ENCODE assay signal across 28 cellular contexts in the genomic region with DNA sequence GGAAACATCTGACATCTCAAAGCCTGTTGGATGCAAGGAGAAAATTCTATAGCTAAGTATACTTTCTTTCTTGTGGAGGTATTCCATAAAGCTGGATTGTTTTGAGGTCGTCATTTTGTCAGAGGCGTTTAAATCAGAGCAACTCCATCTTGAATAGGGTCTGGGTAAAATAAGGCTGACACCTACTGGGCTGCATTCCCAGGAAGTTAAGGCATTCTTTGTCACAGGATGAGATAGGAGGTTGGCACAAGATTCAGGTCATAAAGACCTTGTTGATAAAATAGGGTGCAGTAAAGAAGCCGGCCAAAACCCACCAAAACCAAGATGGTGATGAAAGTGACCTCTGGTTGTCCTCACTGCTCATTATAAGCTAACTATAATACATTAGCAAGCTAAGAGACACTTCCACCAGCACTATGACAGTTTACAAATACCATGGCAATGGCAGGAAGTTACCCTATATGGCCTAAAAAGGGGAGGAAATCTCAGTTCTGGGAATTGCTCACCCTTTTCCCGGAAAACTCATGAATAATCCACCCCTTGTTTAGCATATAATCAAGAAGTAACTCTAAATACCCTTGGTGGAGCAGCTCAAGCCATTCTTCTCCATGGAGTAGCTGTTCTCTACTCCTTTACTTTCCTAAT. TPM values are rescaled to one million over a fixed set of nuclear protein-coding genes. Genes with fewer than 3 reads are reported as not detected.
DNase-seq lines count a peak whose midpoint lies in the region; ATAC-seq, FAIRE-seq and TF ChIP-seq lines count a peak whose summit lies in the region.
"Had no signal": no experiment of that assay in that cellular context is flagged by ENCODE, and none has a peak within 500 bp of the region (broad histone marks: within the 10 kb centered on the region; RNA-seq: fewer than 3 reads in every experiment).

No MANE protein-coding gene starts in this region.

- no peak overlapping the region for H3K4me3 ChIP-seq in K562
- H3K4me3 ChIP-seq in mesenchymal stem cell (ENCODE audit: insufficient read depth in 1 of 2, low read depth in 1 of 2, low read length in 2 of 2) = no peak overlapping the region
- no peak overlapping the region for H3K4me3 ChIP-seq in uterus
- no peak overlapping the region for H3K4me3 ChIP-seq in PC-9
- H3K4me3 ChIP-seq in SJCRH30 = no peak overlapping the region
- H3K4me3 ChIP-seq: A549; BLaER1 treated with 17β-estradiol and CSF1 and Interleukin-3, amounts not matched to agents 10 nM and 100 nM; GM23248; HAP-1; MG63 had no signal

- no peak for TF ChIP-seq EP300 in K562 (IDR thresholded peaks at IDR 0.05; ENCODE audit: low read length)

- H3K9me3 ChIP-seq in K562 (replicated peaks; ENCODE audit: control insufficient read depth, insufficient read depth, low read depth, low read length) (no peaks in the 10 kb centered on the region), mesenchymal stem cell (ENCODE audit: control insufficient read depth, low read length) (no peaks in the 10 kb centered on the region), uterus (no peaks in the 10 kb centered on the region), PC-9 (ENCODE audit: insufficient read depth, low read depth) (no peaks in the 10 kb centered on the region), SJCRH30 (replicated peaks) (no peaks in the 10 kb centered on the region; the same call in 1 of the 2 replicates)
- H3K9me3 ChIP-seq: A549; BLaER1 treated with 17β-estradiol and CSF1 and Interleukin-3, amounts not matched to agents 10 nM and 100 nM; HAP-1; MG63 had no signal

- no peak overlapping the region for H3K9ac ChIP-seq in K562 (ENCODE audit: insufficient read depth in 1 of 2, low read depth in 2 of 2, low read length in 2 of 2)
- no peak overlapping the region for H3K9ac ChIP-seq in mesenchymal stem cell (ENCODE audit: low read length)
- H3K9ac ChIP-seq: BLaER1 treated with 17β-estradiol and CSF1 and Interleukin-3, amounts not matched to agents 10 nM and 100 nM; GM23248 had no signal

- no peaks in the 10 kb centered on the region for H3K9me1 ChIP-seq in K562 (ENCODE audit: control insufficient read depth, insufficient read depth, low read length)

- H3K4me1 ChIP-seq in K562 (replicated peaks in 1 of 2; ENCODE audit: control insufficient read depth in 2 of 2, insufficient read depth in 2 of 2, low read length in 2 of 2) (no peaks in the 10 kb centered on the region), mesenchymal stem cell (ENCODE audit: control insufficient read depth, insufficient read depth, low read depth, low read length) (no peaks in the 10 kb centered on the region), uterus (no peaks in the 10 kb centered on the region), PC-9 (replicated peaks; ENCODE audit: insufficient read depth) (no peaks in the 10 kb centered on the region), SJCRH30 (no peaks in the 10 kb centered on the region)
- H3K4me1 ChIP-seq: A549 had no signal

- H4K91ac ChIP-seq in mesenchymal stem cell (ENCODE audit: low read length) = no peak overlapping the region

- H2AFZ ChIP-seq in K562 (ENCODE audit: low read depth, low read length) = no peak overlapping the region
- no peak overlapping the region for H2AFZ ChIP-seq in mesenchymal stem cell (ENCODE audit: low read depth, low read length)
- no peak overlapping the region for H2AFZ ChIP-seq in PC-9
- H2AFZ ChIP-seq: GM23248 had no signal

- H3K36me3 ChIP-seq in K562 (ENCODE audit: control insufficient read depth, insufficient read depth, low read length) (no peaks in the 10 kb centered on the region), mesenchymal stem cell (ENCODE audit: control insufficient read depth in 1 of 2, insufficient read depth in 2 of 2, low read depth in 1 of 2, low read length in 2 of 2) (no peaks in the 10 kb centered on the region), uterus (no peaks in the 10 kb centered on the region), PC-9 (ENCODE audit: low read depth) (no peaks in the 10 kb centered on the region), SJCRH30 (no peaks in the 10 kb centered on the region; the same call in 1 of the 2 replicates)
- H3K36me3 ChIP-seq: HAP-1, MG63 had no signal

- DNase-seq in H4 (ENCODE audit: low spot score) (peak; percentile 74), K562 (ENCODE audit: extremely low read depth in 1 of 4, low spot score in 3 of 4) (no peak), mesenchymal stem cell (peak; percentile 20), uterus (peak; percentile 26 to 58), PC-9 (no peak), SJCRH30 (no peak)
- DNase-seq in stimulated activated CD4-positive, alpha-beta T cell treated with anti-CD3 and anti-CD28 coated beads, Interleukin-4, amount 100 ng/mL, for 24 hours = no peak
- DNase-seq: AML-193; CD4-positive, alpha-beta T cell; GM23248; HFFc6; KBM-7; MG63; NCI-H1105 treated with DMSO at 0.1 percent for 48 hours; NCI-H1694; NCI-H2029 treated with DMSO at 0.1 percent for 48 hours; NCI-H446 treated with DMSO at 0.1 percent for 48 hours; NCI-H526; SHP77 had no signal

- no peak for TF ChIP-seq RAD21 in K562 (CRISPR knock-in tag; conservative IDR thresholded peaks at IDR 0.05 in 1 of 2, IDR thresholded peaks at IDR 0.05 in 1 of 2)

- H3K9me2 ChIP-seq in PC-9 (ENCODE audit: insufficient read depth) = no peaks in the 10 kb centered on the region

- TF ChIP-seq POLR2A in K562 (conservative IDR thresholded peaks at IDR 0.05) (no peak), uterus (IDR thresholded peaks at IDR 0.05) (no peak)

- H2AK5ac ChIP-seq in mesenchymal stem cell (ENCODE audit: low read length, severe bottlenecking) = no peak overlapping the region

- no peak overlapping the region for H4K8ac ChIP-seq in mesenchymal stem cell (ENCODE audit: low read length)

- BruUV-seq in K562 (replicated peaks; lab: Mats Ljungman, UMichigan) = no TSS peak
- no TSS peak for BruUV-seq in PC-9 (replicated peaks; lab: Mats Ljungman, UMichigan)

- no peak overlapping the region for H3K23ac ChIP-seq in mesenchymal stem cell (ENCODE audit: low read length in 2 of 2)

- POLR2A ChIA-PET in K562 (lab: Yijun Ruan, JAX) = interaction anchor here (1.1 kb wide), 1 partner anchor 80 kb away, joined by 4 read pairs; a partner anchor contains a TSS
- POLR2A ChIA-PET in PC-9 (lab: Charles Lee; ENCODE audit: unreplicated experiment) = no interaction called here

- H3K79me2 ChIP-seq in K562 (ENCODE audit: control insufficient read depth, insufficient read depth, low read length) = no peaks in the 10 kb centered on the region
- no peaks in the 10 kb centered on the region for H3K79me2 ChIP-seq in PC-9 (ENCODE audit: low read depth)

- in situ Hi-C loops in K562 (cut with MboI) = no loop called here

- H2BK5ac ChIP-seq in mesenchymal stem cell (ENCODE audit: low read depth, low read length, poor library complexity, severe bottlenecking) = no peak overlapping the region

- no peak overlapping the region for H3K4ac ChIP-seq in mesenchymal stem cell (ENCODE audit: low read depth in 1 of 2, low read length in 2 of 2)

- ATAC-seq in K562 = no peak; the same call in 2 of the 3 replicates
- ATAC-seq: A549, Panc1 had no signal

- 0% methylated on average over 4 of the region's 4 CpGs for WGBS in K562 (ENCODE audit: insufficient coverage, low coverage, missing lambda C conversion rate)
- 94% methylated on average over 4 of the region's 4 CpGs for WGBS in mesenchymal stem cell

- H3K4me2 ChIP-seq in K562 (ENCODE audit: insufficient read depth, low read length) = no peak overlapping the region
- H3K4me2 ChIP-seq in mesenchymal stem cell (ENCODE audit: low read length, poor library complexity, severe bottlenecking) = no peak overlapping the region
- H3K4me2 ChIP-seq in PC-9 = no peak overlapping the region
- H3K4me2 ChIP-seq: A549; BLaER1 treated with 17β-estradiol and CSF1 and Interleukin-3, amounts not matched to agents 10 nM and 100 nM had no signal

- FAIRE-seq in K562 (lab: Jason Lieb, UNC) = peak; percentile 19
- FAIRE-seq: A549, D721Med had no signal

- no peaks in the 10 kb centered on the region for H3K79me1 ChIP-seq in mesenchymal stem cell (replicated peaks; ENCODE audit: low read length, poor library complexity, severe bottlenecking)

- no peak overlapping the region for H2BK15ac ChIP-seq in mesenchymal stem cell (ENCODE audit: low read depth, poor library complexity, severe bottlenecking)

- no peak overlapping the region for H2BK120ac ChIP-seq in mesenchymal stem cell (ENCODE audit: low read depth, low read length)

- no peak overlapping the region for H3K14ac ChIP-seq in mesenchymal stem cell (ENCODE audit: low read length in 2 of 2)

- CTCF ChIA-PET in K562 (lab: Yijun Ruan, JAX; ENCODE audit: low intra/inter-chr PET ratio) (no interaction called here), PC-9 (lab: Charles Lee) (no interaction called here)

- H3K27me3 ChIP-seq in K562 (ENCODE audit: control insufficient read depth in 2 of 2, insufficient read depth in 2 of 2, low read length in 2 of 2) = no peaks in the 10 kb centered on the region; a peak in 1 of 5 replicates
- no peaks in the 10 kb centered on the region for H3K27me3 ChIP-seq in mesenchymal stem cell (ENCODE audit: control insufficient read depth in 1 of 2, insufficient read depth in 1 of 2, low read length in 2 of 2)
- H3K27me3 ChIP-seq in uterus = no peaks in the 10 kb centered on the region
- no peaks in the 10 kb centered on the region for H3K27me3 ChIP-seq in PC-9 (ENCODE audit: insufficient read depth, low read depth)
- H3K27me3 ChIP-seq in SJCRH30 = no peaks in the 10 kb centered on the region
- H3K27me3 ChIP-seq: BLaER1 treated with 17β-estradiol and CSF1 and Interleukin-3, amounts not matched to agents 10 nM and 100 nM; MG63 had no signal

- no peak overlapping the region for H2BK12ac ChIP-seq in mesenchymal stem cell (ENCODE audit: low read length in 2 of 2)

- TF ChIP-seq CTCF in K562 (IDR thresholded peaks at IDR 0.05 in 2 of 3, conservative IDR thresholded peaks at IDR 0.05 in 1 of 3; ENCODE audit: insufficient read depth in 2 of 3, low read depth in 1 of 3, low read length in 3 of 3) (no peak), uterus (IDR thresholded peaks at IDR 0.05) (no peak), PC-9 (conservative IDR thresholded peaks at IDR 0.05) (no peak)

- H3F3A ChIP-seq in PC-9 (ENCODE audit: insufficient read depth, low read depth) = no peaks in the 10 kb centered on the region

- intact Hi-C loops in K562 (cut with micrococcal nuclease) (no loop called here), uterus (cut with DNase I; ENCODE audit: low total_unique reads) (no loop called here), PC-9 (cut with micrococcal nuclease; ENCODE audit: unreplicated experiment) (no loop called here)

- H4K20me1 ChIP-seq in K562 (replicated peaks; ENCODE audit: control insufficient read depth, insufficient read depth, low read length) = no peaks in the 10 kb centered on the region
- no peaks in the 10 kb centered on the region for H4K20me1 ChIP-seq in PC-9 (ENCODE audit: insufficient read depth)
- H4K20me1 ChIP-seq: BLaER1 treated with 17β-estradiol and CSF1 and Interleukin-3, amounts not matched to agents 10 nM and 100 nM had no signal

- no peak overlapping the region for H3K18ac ChIP-seq in mesenchymal stem cell (ENCODE audit: low read depth in 1 of 2, low read length in 2 of 2)

- H3K27ac ChIP-seq in K562 (ENCODE audit: extremely low read depth, low read depth, low read length) (no peak overlapping the region), mesenchymal stem cell (ENCODE audit: low read length, poor library complexity, severe bottlenecking) (no peak overlapping the region), uterus (peak overlapping the region; percentile 11 to 78), PC-9 (no peak overlapping the region), SJCRH30 (no peak overlapping the region)
- H3K27ac ChIP-seq: A549; BLaER1 treated with 17β-estradiol and CSF1 and Interleukin-3, amounts not matched to agents 10 nM and 100 nM; GM23248; RWPE1 had no signal

RNA-seq across cellular contexts. Expression of a gene that starts 11.9 kb away (rescaled TPM):
- 4.5 and 7.0 TPM in 2 replicates for total RNA-seq in H4 (2014; rRNA removed; shearing (Covaris generic))
- 0.30 and 0.99 TPM in 2 replicates for total RNA-seq in K562 (2011; cell fraction: chromatin; rRNA removed; ENCODE audit: low replicate concordance)
- 0.17 and 0.26 TPM in 2 replicates for total RNA-seq in K562 (2011; cell fraction: nucleolus; rRNA removed)
- total RNA-seq in K562 (2011; cell fraction: nucleoplasm; rRNA removed) = 0.73 and 0.76 TPM in 2 replicates
- total RNA-seq in K562 (2014; rRNA removed) = 0.05 and 0.08 TPM in 2 replicates
- total RNA-seq in K562 (2014; rRNA removed; fragmentation: Illumina TruSeq; extraction: Trizol) = 0.29 and 0.35 TPM in 2 replicates
- total RNA-seq in K562 (2015; rRNA removed; fragmentation: Illumina TruSeq; extraction: Trizol) = 0.15 and 0.29 TPM in 2 replicates
- total RNA-seq in K562 (2021) = 0.18 and 0.20 TPM in 2 replicates
- polyA plus RNA-seq in K562 (2011; rRNA removed) = 0.36 and 0.57 TPM in 2 replicates
- polyA plus RNA-seq in K562 (2011; cell fraction: cytosol; rRNA removed) = 0.06 and 0.22 TPM in 2 replicates
- polyA plus RNA-seq in K562 (2011; cell fraction: nucleus; rRNA removed) = 0.26 and 0.58 TPM in 2 replicates
- polyA plus RNA-seq in K562 (2012) = 0.07 and 0.19 TPM in 2 replicates
- polyA plus RNA-seq in K562 (2014; fragmentation: Illumina TruSeq; extraction: Trizol) = 0.14 and 0.31 TPM in 2 replicates
- polyA plus RNA-seq in K562 (2014; fragmentation: Nextera tagmentation; extraction: Ambion mirVana) = under 1 TPM; 0.10 to 0.14 TPM
- polyA plus RNA-seq in K562 (2014; rRNA removed) = 0.22 and 0.33 TPM in 2 replicates
- 0.49 and 0.60 TPM in 2 replicates for polyA minus RNA-seq in K562 (2011; rRNA and poly(A)+ RNA removed)
- not detected in 2 replicates for polyA minus RNA-seq in K562 (2011; cell fraction: cytosol; rRNA and poly(A)+ RNA removed)
- 0.27 and 0.33 TPM in 2 replicates for polyA minus RNA-seq in K562 (2011; cell fraction: nucleus; rRNA and poly(A)+ RNA removed)
- 0.06 TPM for polyA plus RNA-seq in mesenchymal stem cell (2013, experiment 1 of 2)
- 0.04 TPM for polyA plus RNA-seq in mesenchymal stem cell (2013, experiment 2 of 2)
- total RNA-seq in uterus = 1 to 10 TPM in 1 of 4 donors, under 1 TPM in 2, not detected in 1; 0.14 to 2.4 (median 0.26) TPM
- not detected in 2 replicates for total RNA-seq in PC-9 (2021)
- 0.10 TPM in 1 of 2 replicates, not detected in the other for total RNA-seq in SJCRH30 (2014; rRNA removed; shearing (Covaris generic))
- total RNA-seq: G401, GM23248, HFFc6, HT1080, LHCN-M2 had no signal
- polyA plus RNA-seq: GM23248 had no signal

Comparison
In these comparisons a context has a peak if more than half of its experiments do, and no peak if none do; other contexts are left out.
1. DNase-seq: peak in H4 (single experiment), mesenchymal stem cell (single experiment) and uterus (2 of 2); none in K562 (0 of 4), stimulated activated CD4-positive, alpha-beta T cell treated with anti-CD3 and anti-CD28 coated beads, Interleukin-4, amount 100 ng/mL, for 24 hours (single experiment), PC-9 (0 of 2) and SJCRH30 (0 of 2).
2. H3K27ac ChIP-seq: peak in uterus (2 of 2); none in K562 (single experiment), mesenchymal stem cell (single experiment), PC-9 (single experiment) and SJCRH30 (single experiment).